1 cellular context compared by ENCODE assay signal in genomic region chr1:150798509-150798908, GRCh38.
TF ChIP-seq lines count a peak whose summit lies in the region.

No MANE protein-coding gene starts in this region.

TF ChIP-seq in WTC11, 78 proteins besides CTCF, POLR2A, EP300 and RAD21 (continued from another document):
- no peak for TF ChIP-seq PRDM15 (CRISPR knock-in tag; IDR thresholded peaks at IDR 0.05)
- TF ChIP-seq MYBL2 (CRISPR knock-in tag; IDR thresholded peaks at IDR 0.05), result no peak
- no peak for TF ChIP-seq ZNF532 (CRISPR knock-in tag; IDR thresholded peaks at IDR 0.05; ENCODE audit: borderline replicate concordance)
- TF ChIP-seq RORB (CRISPR knock-in tag; IDR thresholded peaks at IDR 0.05), result no peak
- TF ChIP-seq ZNF263 (CRISPR knock-in tag; IDR thresholded peaks at IDR 0.05; ENCODE audit: low read depth), result no peak
- no peak for TF ChIP-seq E2F5 (CRISPR knock-in tag; IDR thresholded peaks at IDR 0.05)
- no peak for TF ChIP-seq EMX1 (CRISPR knock-in tag; IDR thresholded peaks at IDR 0.05)
- TF ChIP-seq ATF6 (CRISPR knock-in tag; IDR thresholded peaks at IDR 0.05), result no peak
- TF ChIP-seq NFE2L1 (CRISPR knock-in tag; IDR thresholded peaks at IDR 0.05), result no peak
